ENCODE assay signal across 8 cellular contexts in the genomic region with DNA sequence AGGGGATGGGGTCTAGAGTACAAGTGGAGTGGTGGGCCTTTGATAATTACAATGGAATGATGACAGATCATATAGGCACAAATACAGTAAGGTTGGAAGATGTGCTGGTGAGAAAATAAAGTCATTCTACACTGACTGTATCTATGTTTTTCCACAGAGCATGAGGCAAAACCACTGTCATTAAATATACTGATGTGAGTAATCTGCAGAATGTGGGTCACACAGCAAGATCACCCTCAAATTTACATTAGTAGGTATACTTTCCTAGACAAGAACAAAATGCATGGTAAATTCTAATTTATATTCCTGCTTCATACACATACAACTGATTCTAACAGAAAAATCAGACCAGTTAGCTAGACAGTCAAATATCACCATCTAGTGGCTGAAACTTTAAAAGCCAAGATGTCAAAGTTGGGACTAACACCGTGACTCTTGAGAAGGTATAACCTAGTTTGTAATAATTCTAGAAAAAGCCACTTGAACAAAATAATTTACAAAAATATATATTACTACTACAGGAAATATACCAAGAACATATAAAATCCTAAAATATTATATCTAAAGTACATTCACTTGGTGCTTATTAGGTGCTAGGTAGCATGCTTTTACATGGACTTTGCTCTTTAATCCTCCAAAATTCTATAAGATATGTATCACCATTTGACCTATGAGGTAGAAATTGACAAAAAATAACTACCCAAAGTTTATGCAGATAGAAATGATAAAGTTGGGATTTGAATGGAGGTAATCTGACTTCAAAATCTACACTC. TPM values are rescaled to one million over a fixed set of nuclear protein-coding genes. Genes with fewer than 3 reads are reported as not detected.
DNase-seq lines count a peak whose midpoint lies in the region; ATAC-seq and TF ChIP-seq lines count a peak whose summit lies in the region.

No MANE protein-coding gene starts in this region.

- DNase-seq in ELR (ENCODE audit: low read depth) (peak; percentile 78), Kasumi-1 (lab: John Stamatoyannopoulos, UW) (peak; percentile 65 to 67), SK-N-SH (peak; percentile 32), fibroblast of gingiva (ENCODE audit: low read depth) (peak; percentile 42), neural progenitor cell (ENCODE audit: low spot score) (peak; percentile 37), amniotic stem cell (lab: John Stamatoyannopoulos, UW) (no peak)
- no peak for DNase-seq in activated CD4-positive, alpha-beta memory T cell treated with anti-CD3 and anti-CD28 coated beads for 36 hours

- H4K20me1 ChIP-seq in SK-N-SH (ENCODE audit: insufficient read depth), result no peaks in the 10 kb centered on the region
- peaks cover 16% of the 10 kb centered on the region for H4K20me1 ChIP-seq in neural progenitor cell (ENCODE audit: low read depth)

- H3K79me2 ChIP-seq in SK-N-SH (ENCODE audit: insufficient read depth), result no peaks in the 10 kb centered on the region; the same call in 1 of the 2 replicates
- H3K79me2 ChIP-seq in neural progenitor cell (ENCODE audit: low read depth), result peaks cover 6% of the 10 kb centered on the region

- no peaks in the 10 kb centered on the region for H3K27me3 ChIP-seq in SK-N-SH (ENCODE audit: insufficient read depth)
- H3K27me3 ChIP-seq in neural progenitor cell, result no peaks in the 10 kb centered on the region

- ATAC-seq in GM21390 (IDR thresholded peaks at IDR 0.05; ENCODE audit: unreplicated experiment), result peak; percentile 79

- CTCF ChIA-PET in SK-N-SH (lab: Yijun Ruan, JAX), result interaction anchor here (0.6 to 2.7 kb wide), 6 partner anchors 10 to 48 kb away, joined by 3 to 7 read pairs (median 4); no protein-coding TSS in a partner anchor
- CTCF ChIA-PET in activated CD4-positive, alpha-beta memory T cell treated with anti-CD3 and anti-CD28 coated beads for 36 hours (lab: Charles Lee), result interaction anchor here (0.5 to 3.5 kb wide), 12 partner anchors 9 to 1022 kb away, joined by 3 to 20 read pairs (median 3); a partner anchor contains a TSS

- peak; percentile 85 for TF ChIP-seq CTCF in SK-N-SH (IDR thresholded peaks at IDR 0.05)
- TF ChIP-seq CTCF in neural progenitor cell (IDR thresholded peaks at IDR 0.05), result peak; percentile 74

- H3K36me3 Mint-ChIP-seq in neural progenitor cell, result peaks cover 28% of the 10 kb centered on the region
- peaks cover 25% of the 10 kb centered on the region for H3K36me3 Mint-ChIP-seq in activated CD4-positive, alpha-beta memory T cell treated with anti-CD3 and anti-CD28 coated beads for 36 hours

- intact Hi-C loops in activated CD4-positive, alpha-beta memory T cell treated with anti-CD3 and anti-CD28 coated beads for 36 hours (cut with micrococcal nuclease), result loop anchor here (1.0 to 5.0 kb wide), 9 partner anchors 48 to 1159 kb away; no protein-coding TSS in a partner anchor

- H3K27me3 Mint-ChIP-seq in neural progenitor cell (ENCODE audit: insufficient read depth, low read depth), result peaks cover 2% of the 10 kb centered on the region
- H3K27me3 Mint-ChIP-seq in activated CD4-positive, alpha-beta memory T cell treated with anti-CD3 and anti-CD28 coated beads for 36 hours, result no peaks in the 10 kb centered on the region

- H3F3A ChIP-seq in SK-N-SH (replicated peaks; ENCODE audit: insufficient read depth), result peaks cover 24% of the 10 kb centered on the region
- no peaks in the 10 kb centered on the region for H3F3A ChIP-seq in neural progenitor cell (ENCODE audit: low read depth)

- TF ChIP-seq RAD21 in SK-N-SH (IDR thresholded peaks at IDR 0.05; ENCODE audit: low read length), result peak; percentile 75

- no peaks in the 10 kb centered on the region for H3K9me2 ChIP-seq in SK-N-SH

- H3K27ac Mint-ChIP-seq in neural progenitor cell, result no peak overlapping the region
- H3K27ac Mint-ChIP-seq in activated CD4-positive, alpha-beta memory T cell treated with anti-CD3 and anti-CD28 coated beads for 36 hours, result no peak overlapping the region

- WGBS in SK-N-SH (ENCODE audit: low lambda C conversion rate), result 26% methylated on average over 1 of the region's 1 CpG

- H3K4me1 Mint-ChIP-seq in neural progenitor cell, result no peaks in the 10 kb centered on the region
- peaks cover 23% of the 10 kb centered on the region for H3K4me1 Mint-ChIP-seq in activated CD4-positive, alpha-beta memory T cell treated with anti-CD3 and anti-CD28 coated beads for 36 hours (ENCODE audit: low read depth)

- H2AFZ ChIP-seq in SK-N-SH (ENCODE audit: low read depth) (no peak overlapping the region), neural progenitor cell (replicated peaks) (no peak overlapping the region)

- peaks cover 8% of the 10 kb centered on the region; the same call in 1 of the 2 replicates for H3K9me3 ChIP-seq in SK-N-SH
- no peaks in the 10 kb centered on the region for H3K9me3 ChIP-seq in neural progenitor cell (ENCODE audit: low read depth)

- no peak overlapping the region for H3K4me3 Mint-ChIP-seq in neural progenitor cell
- H3K4me3 Mint-ChIP-seq in activated CD4-positive, alpha-beta memory T cell treated with anti-CD3 and anti-CD28 coated beads for 36 hours, result no peak overlapping the region

- H3K4me1 ChIP-seq in SK-N-SH (ENCODE audit: control insufficient read depth in 1 of 2, insufficient read depth in 2 of 2, low read depth in 1 of 2, low read length in 1 of 2), result peaks cover 0 to 20% of the 10 kb centered on the region in 2 experiments; a peak in 1 of 4 replicates
- H3K4me1 ChIP-seq in neural progenitor cell, result no peaks in the 10 kb centered on the region

- peaks cover 11 to 37% of the 10 kb centered on the region in 2 experiments for H3K36me3 ChIP-seq in SK-N-SH (replicated peaks in 1 of 2; ENCODE audit: control insufficient read depth in 1 of 2, insufficient read depth in 2 of 2, low read length in 1 of 2)
- no peaks in the 10 kb centered on the region for H3K36me3 ChIP-seq in neural progenitor cell

- no peak for TF ChIP-seq EP300 in SK-N-SH (IDR thresholded peaks at IDR 0.05; ENCODE audit: borderline replicate concordance in 1 of 2, low read depth in 1 of 2, low read length in 1 of 2)

- H3K27ac ChIP-seq in SK-N-SH (ENCODE audit: low read depth in 2 of 2, low read length in 1 of 2) (no peak overlapping the region), neural progenitor cell (no peak overlapping the region)

- H3K4me2 ChIP-seq in SK-N-SH, result peak overlapping the region; percentile 18; the same call in 1 of the 2 replicates
- no peak overlapping the region for H3K4me2 ChIP-seq in neural progenitor cell

- POLR2A ChIA-PET in SK-N-SH (lab: Yijun Ruan, JAX), result no interaction called here
- POLR2A ChIA-PET in activated CD4-positive, alpha-beta memory T cell treated with anti-CD3 and anti-CD28 coated beads for 36 hours (lab: Charles Lee), result no interaction called here

- no peak overlapping the region for H3K9ac ChIP-seq in SK-N-SH
- H3K9ac ChIP-seq in neural progenitor cell, result no peak overlapping the region

- H3K9me3 Mint-ChIP-seq in neural progenitor cell, result peaks cover 15% of the 10 kb centered on the region
- peaks cover 17% of the 10 kb centered on the region for H3K9me3 Mint-ChIP-seq in activated CD4-positive, alpha-beta memory T cell treated with anti-CD3 and anti-CD28 coated beads for 36 hours

- no peak overlapping the region; a peak in 1 of 4 replicates for H3K4me3 ChIP-seq in SK-N-SH (ENCODE audit: low read depth in 2 of 2, low read length in 1 of 2)
- no peak overlapping the region for H3K4me3 ChIP-seq in neural progenitor cell

TF ChIP-seq in SK-N-SH, 30 proteins besides CTCF, POLR2A, EP300 and RAD21:
- TF ChIP-seq SMC3 (IDR thresholded peaks at IDR 0.05; ENCODE audit: low read depth, low read length) (peak; percentile 51), GATA2 (CRISPR knock-in tag; IDR thresholded peaks at IDR 0.05) (no peak)

RNA-seq across cellular contexts. Expression of a gene that starts 19.5 kb away (rescaled TPM):
- 2.2 and 3.3 TPM in 2 replicates for polyA plus RNA-seq in SK-N-SH (2012; rRNA removed)
- 4.3 and 4.9 TPM in 2 replicates for polyA plus RNA-seq in SK-N-SH (2012; cell fraction: cytosol; rRNA removed)
- 1.9 and 4.5 TPM in 2 replicates for polyA plus RNA-seq in SK-N-SH (2012; cell fraction: nucleus; rRNA removed)
- 30.9 and 52.5 TPM in 2 replicates for total RNA-seq in neural progenitor cell (ENCODE audit: low replicate concordance)
- total RNA-seq in activated CD4-positive, alpha-beta memory T cell treated with anti-CD3 and anti-CD28 coated beads for 36 hours, result 10 to 100 TPM; 30.2 to 34.1 TPM

RNA-seq across cellular contexts. Expression of a gene that starts 56.6 kb away (rescaled TPM):
- polyA plus RNA-seq in SK-N-SH (2012; rRNA removed), result 0.06 TPM in 1 of 2 replicates, not detected in the other
- not detected in 2 replicates for polyA plus RNA-seq in SK-N-SH (2012; cell fraction: cytosol; rRNA removed)
- polyA plus RNA-seq in SK-N-SH (2012; cell fraction: nucleus; rRNA removed), result not detected in 2 replicates
- 0.65 TPM in 1 of 2 replicates, not detected in the other for total RNA-seq in neural progenitor cell (ENCODE audit: low replicate concordance)
- 10 to 100 TPM; 53.7 to 59.9 TPM for total RNA-seq in activated CD4-positive, alpha-beta memory T cell treated with anti-CD3 and anti-CD28 coated beads for 36 hours

Comparison
In these comparisons a context has a peak if more than half of its experiments do, and no peak if none do; other contexts are left out.
1. DNase-seq: peak in ELR (single experiment), Kasumi-1 (2 of 2), SK-N-SH (single experiment), fibroblast of gingiva (single experiment) and neural progenitor cell (single experiment); none in activated CD4-positive, alpha-beta memory T cell treated with anti-CD3 and anti-CD28 coated beads for 36 hours (single experiment) and amniotic stem cell (single experiment).
2. RNA of a gene that starts 56.6 kb away (total RNA-seq): 53.7 to 59.9 TPM in activated CD4-positive, alpha-beta memory T cell treated with anti-CD3 and anti-CD28 coated beads for 36 hours; 0.65 TPM in neural progenitor cell; every median in the first group is over 10 times any median in the second.